9 cellular contexts compared by ENCODE assay signal in genomic region chr1:27435566-27436203, GRCh38. TPM values are rescaled to one million over a fixed set of nuclear protein-coding genes. Genes with fewer than 3 reads are reported as not detected.
DNase-seq lines count a peak whose midpoint lies in the region; ATAC-seq and TF ChIP-seq lines count a peak whose summit lies in the region.
"Had no signal": no experiment of that assay in that cellular context is flagged by ENCODE, and none has a peak within 500 bp of the region (broad histone marks: within the 10 kb centered on the region; RNA-seq: fewer than 3 reads in every experiment).

No MANE protein-coding gene starts in this region.

- H3K36me3 Mint-ChIP-seq in activated naive CD4-positive, alpha-beta T cell treated with anti-CD3 and anti-CD28 coated beads, Interleukin-2, amount 10 ng/mL, durations not matched to agents 7 days and 5 days = peaks cover 45% of the 10 kb centered on the region
- H3K36me3 Mint-ChIP-seq in activated naive CD4-positive, alpha-beta T cell treated with anti-CD3 and anti-CD28 coated beads, Interleukin-2, amount 50 U/mL, for 72 hours = peaks cover 7 to 14% of the 10 kb centered on the region in 2 donors

- H3K4me2 ChIP-seq in mesenchymal stem cell (ENCODE audit: low read length, poor library complexity, severe bottlenecking) = no peak overlapping the region

- no peak overlapping the region for H2BK120ac ChIP-seq in mesenchymal stem cell (ENCODE audit: low read depth, low read length)

- no peak overlapping the region for H2BK15ac ChIP-seq in mesenchymal stem cell (ENCODE audit: low read depth, poor library complexity, severe bottlenecking)

- no peak overlapping the region for H2AFZ ChIP-seq in mesenchymal stem cell (ENCODE audit: low read depth, low read length)

- H3K4me3 ChIP-seq in mesenchymal stem cell (ENCODE audit: insufficient read depth in 1 of 2, low read depth in 1 of 2, low read length in 2 of 2) = no peak overlapping the region
- H3K4me3 ChIP-seq in vagina = no peak overlapping the region

- H3K4ac ChIP-seq in mesenchymal stem cell (ENCODE audit: low read depth in 1 of 2, low read length in 2 of 2) = no peak overlapping the region

- ATAC-seq in activated naive CD4-positive, alpha-beta T cell treated with anti-CD3 and anti-CD28 coated beads, Interleukin-2, amount 50 U/mL, for 72 hours = peak in 1 of 2 donors; percentile 23
- no peak for ATAC-seq in GM18873 (IDR thresholded peaks at IDR 0.05; ENCODE audit: low FRiP score, unreplicated experiment)

- TF ChIP-seq POLR2A in vagina (IDR thresholded peaks at IDR 0.05) = no peak

- no peak overlapping the region for H4K91ac ChIP-seq in mesenchymal stem cell (ENCODE audit: low read length)

- H3K27ac ChIP-seq in mesenchymal stem cell (ENCODE audit: low read length, poor library complexity, severe bottlenecking) = no peak overlapping the region
- peak overlapping the region; percentile 56 for H3K27ac ChIP-seq in vagina

- H2BK5ac ChIP-seq in mesenchymal stem cell (ENCODE audit: low read depth, low read length, poor library complexity, severe bottlenecking) = no peak overlapping the region

- CTCF ChIA-PET in activated naive CD4-positive, alpha-beta T cell treated with anti-CD3 and anti-CD28 coated beads, Interleukin-2, amount 10 ng/mL, durations not matched to agents 7 days and 5 days (lab: Charles Lee) = interaction anchor here (0.7 to 1.8 kb wide), 4 partner anchors 20 to 170 kb away, joined by 3 to 4 read pairs (median 4); no protein-coding TSS in a partner anchor

- H3K27me3 ChIP-seq in mesenchymal stem cell (ENCODE audit: control insufficient read depth in 1 of 2, insufficient read depth in 1 of 2, low read length in 2 of 2) (no peaks in the 10 kb centered on the region), vagina (no peaks in the 10 kb centered on the region)

- no CpG with 5 or more reads among the region's 2 CpGs for WGBS in mesenchymal stem cell

- H2AK5ac ChIP-seq in mesenchymal stem cell (ENCODE audit: low read length, severe bottlenecking) = no peak overlapping the region

- H3K79me1 ChIP-seq in mesenchymal stem cell (replicated peaks; ENCODE audit: low read length, poor library complexity, severe bottlenecking) = peaks cover 33% of the 10 kb centered on the region

- no peak overlapping the region for H3K9ac ChIP-seq in mesenchymal stem cell (ENCODE audit: low read length)

- H3K36me3 ChIP-seq in mesenchymal stem cell (ENCODE audit: control insufficient read depth in 1 of 2, insufficient read depth in 2 of 2, low read depth in 1 of 2, low read length in 2 of 2) (peaks cover 4 to 9% of the 10 kb centered on the region in 2 experiments), vagina (no peaks in the 10 kb centered on the region)

- TF ChIP-seq CTCF in vagina (IDR thresholded peaks at IDR 0.05) = no peak

- intact Hi-C loops in vagina (cut with DNase I) = no loop called here

- no peak overlapping the region for H3K23ac ChIP-seq in mesenchymal stem cell (ENCODE audit: low read length in 2 of 2)

- no peaks in the 10 kb centered on the region for H3K9me3 Mint-ChIP-seq in activated naive CD4-positive, alpha-beta T cell treated with anti-CD3 and anti-CD28 coated beads, Interleukin-2, amount 10 ng/mL, durations not matched to agents 7 days and 5 days
- H3K9me3 Mint-ChIP-seq in activated naive CD4-positive, alpha-beta T cell treated with anti-CD3 and anti-CD28 coated beads, Interleukin-2, amount 50 U/mL, for 72 hours = no peaks in the 10 kb centered on the region

- H4K8ac ChIP-seq in mesenchymal stem cell (ENCODE audit: low read length) = no peak overlapping the region

- H3K4me1 ChIP-seq in mesenchymal stem cell (ENCODE audit: control insufficient read depth, insufficient read depth, low read depth, low read length) (peaks cover 8% of the 10 kb centered on the region), vagina (peaks cover 87% of the 10 kb centered on the region)

- no peaks in the 10 kb centered on the region for H3K9me3 ChIP-seq in mesenchymal stem cell (ENCODE audit: control insufficient read depth, low read length)
- no peaks in the 10 kb centered on the region for H3K9me3 ChIP-seq in vagina

- H3K14ac ChIP-seq in mesenchymal stem cell (ENCODE audit: low read length in 2 of 2) = no peak overlapping the region

- DNase-seq in activated naive CD4-positive, alpha-beta T cell treated with anti-CD3 and anti-CD28 coated beads, Interleukin-2, amount 10 ng/mL, durations not matched to agents 7 days and 5 days = no peak
- no peak for DNase-seq in activated naive CD4-positive, alpha-beta T cell (lab: John Stamatoyannopoulos, UW)
- DNase-seq in activated naive CD4-positive, alpha-beta T cell treated with anti-CD3 and anti-CD28 coated beads, Interleukin-2, amount 50 U/mL, for 72 hours (ENCODE audit: low spot score in 2 of 2) = no peak
- DNase-seq in mesenchymal stem cell = peak; percentile 57
- DNase-seq in vagina (ENCODE audit: extremely low spot score in 2 of 2) = no peak
- DNase-seq in D341Med (ENCODE audit: low spot score) = no peak
- no peak for DNase-seq in epidermal melanocyte (ENCODE audit: insufficient read length, low spot score)

- H3K4me3 Mint-ChIP-seq in activated naive CD4-positive, alpha-beta T cell treated with anti-CD3 and anti-CD28 coated beads, Interleukin-2, amount 10 ng/mL, durations not matched to agents 7 days and 5 days = peak overlapping the region; percentile 65

- H3K27ac Mint-ChIP-seq in activated naive CD4-positive, alpha-beta T cell treated with anti-CD3 and anti-CD28 coated beads, Interleukin-2, amount 10 ng/mL, durations not matched to agents 7 days and 5 days = peak overlapping the region; percentile 88
- peak overlapping the region; percentile 39 to 72 for H3K27ac Mint-ChIP-seq in activated naive CD4-positive, alpha-beta T cell treated with anti-CD3 and anti-CD28 coated beads, Interleukin-2, amount 50 U/mL, for 72 hours

- no peak overlapping the region for H2BK12ac ChIP-seq in mesenchymal stem cell (ENCODE audit: low read length in 2 of 2)

- H3K18ac ChIP-seq in mesenchymal stem cell (ENCODE audit: low read depth in 1 of 2, low read length in 2 of 2) = no peak overlapping the region

- peaks cover 79% of the 10 kb centered on the region for H3K4me1 Mint-ChIP-seq in activated naive CD4-positive, alpha-beta T cell treated with anti-CD3 and anti-CD28 coated beads, Interleukin-2, amount 10 ng/mL, durations not matched to agents 7 days and 5 days

- H3K27me3 Mint-ChIP-seq in activated naive CD4-positive, alpha-beta T cell treated with anti-CD3 and anti-CD28 coated beads, Interleukin-2, amount 10 ng/mL, durations not matched to agents 7 days and 5 days = no peaks in the 10 kb centered on the region

RNA-seq across cellular contexts. Expression of gene GPR3, which starts 43.3 kb away (rescaled TPM):
- under 1 TPM; 0.25 to 0.72 TPM for total RNA-seq in activated naive CD4-positive, alpha-beta T cell treated with anti-CD3 and anti-CD28 coated beads, Interleukin-2, amount 50 U/mL, for 72 hours
- 3.9 TPM for polyA plus RNA-seq in mesenchymal stem cell (2013, experiment 1 of 2)
- 4.4 TPM for polyA plus RNA-seq in mesenchymal stem cell (2013, experiment 2 of 2)
- 0.74 TPM for total RNA-seq in vagina

RNA-seq across cellular contexts. Expression of gene CD164L2, which starts 52.6 kb away (rescaled TPM):
- not detected for total RNA-seq in activated naive CD4-positive, alpha-beta T cell treated with anti-CD3 and anti-CD28 coated beads, Interleukin-2, amount 50 U/mL, for 72 hours
- not detected for polyA plus RNA-seq in mesenchymal stem cell (2013, experiment 1 of 2)
- polyA plus RNA-seq in mesenchymal stem cell (2013, experiment 2 of 2) = not detected
- 7.6 TPM for total RNA-seq in vagina
- total RNA-seq: pulmonary artery endothelial cell had no signal

RNA-seq across cellular contexts. Expression of gene WASF2, which starts 54.3 kb away (rescaled TPM):
- total RNA-seq in activated naive CD4-positive, alpha-beta T cell treated with anti-CD3 and anti-CD28 coated beads, Interleukin-2, amount 50 U/mL, for 72 hours = 100 to 1,000 TPM in 1 of 2 donors, 10 to 100 TPM in 1; 97.8 to 116 TPM
- polyA plus RNA-seq in mesenchymal stem cell (2013, experiment 1 of 2) = 68.4 TPM
- polyA plus RNA-seq in mesenchymal stem cell (2013, experiment 2 of 2) = 68.6 TPM
- total RNA-seq in vagina = 58.9 TPM
